ENCODE assay signal across 17 cellular contexts in genomic region chr5:126435714-126436113, GRCh38. TPM values are rescaled to one million over a fixed set of nuclear protein-coding genes. Genes with fewer than 3 reads are reported as not detected.
DNase-seq lines count a peak whose midpoint lies in the region; ATAC-seq and TF ChIP-seq lines count a peak whose summit lies in the region.
"Had no signal": no experiment of that assay in that cellular context is flagged by ENCODE, and none has a peak within 500 bp of the region (broad histone marks: within the 10 kb centered on the region; RNA-seq: fewer than 3 reads in every experiment).

No MANE protein-coding gene starts in this region.

- H3K4me1 Mint-ChIP-seq in chondrocyte (ENCODE audit: low read depth) = peaks cover 62% of the 10 kb centered on the region
- H3K4me1 Mint-ChIP-seq: GM23338 had no signal

- WGBS in thyroid gland, 2 donors = 30 to 42% methylated on average over 2 of the region's 2 CpGs

- no peak overlapping the region for H3K4me3 Mint-ChIP-seq in chondrocyte (ENCODE audit: unreplicated experiment)
- H3K4me3 Mint-ChIP-seq: CD4-positive, alpha-beta T cell; GM23338 had no signal

- H3K27me3 ChIP-seq in layer of hippocampus (ENCODE audit: control insufficient read depth, insufficient read depth, low read length) (no peaks in the 10 kb centered on the region), thyroid gland (no peaks in the 10 kb centered on the region)
- H3K27me3 ChIP-seq: BE2C had no signal

- intact Hi-C loops in thyroid gland (cut with DNase I) (no loop called here), left ventricle myocardium superior (cut with micrococcal nuclease) (no loop called here)

- H3K36me3 ChIP-seq in thyroid gland = no peaks in the 10 kb centered on the region
- H3K36me3 ChIP-seq: BE2C had no signal

- no peaks in the 10 kb centered on the region for H3K9me3 Mint-ChIP-seq in chondrocyte (ENCODE audit: low read depth)
- H3K9me3 Mint-ChIP-seq: GM23338 had no signal

- no peak for TF ChIP-seq CTCF in chondrocyte (IDR thresholded peaks at IDR 0.05)
- no peak for TF ChIP-seq CTCF in thyroid gland (IDR thresholded peaks at IDR 0.05)

- H3K9me3 ChIP-seq in thyroid gland = no peaks in the 10 kb centered on the region
- H3K9me3 ChIP-seq: BE2C, Caco-2 had no signal

- H3K36me3 Mint-ChIP-seq in chondrocyte (ENCODE audit: low read depth) = peaks cover 43% of the 10 kb centered on the region

- no peak for TF ChIP-seq POLR2A in thyroid gland (IDR thresholded peaks at IDR 0.05)

- peaks cover 44 to 58% of the 10 kb centered on the region in 2 donors for H3K4me1 ChIP-seq in thyroid gland
- H3K4me1 ChIP-seq: BE2C, Caco-2 had no signal

- peak overlapping the region; percentile 9 for H3K27ac Mint-ChIP-seq in chondrocyte (ENCODE audit: unreplicated experiment)
- H3K27ac Mint-ChIP-seq: CD4-positive, alpha-beta T cell; GM23338 had no signal

- no peak for ATAC-seq in HG03432 (IDR thresholded peaks at IDR 0.05; ENCODE audit: unreplicated experiment)
- ATAC-seq in left ventricle myocardium superior = no peak
- ATAC-seq: GM23338 had no signal

- H3K4me3 ChIP-seq in thyroid gland (replicated peaks in 1 of 3) = no peak overlapping the region
- H3K4me3 ChIP-seq: GM23338 had no signal

- DNase-seq in chondrocyte (ENCODE audit: low spot score) (no peak), thyroid gland (no peak), DMS114 treated with DMSO at 0.1 percent for 48 hours (lab: John Stamatoyannopoulos, UW; ENCODE audit: unreplicated experiment) (no peak), left ventricle myocardium superior (no peak)
- DNase-seq: ACHN; BE2C; C1 segment of cervical spinal cord; Caco-2; CD4-positive, alpha-beta T cell; DMS153; DMS79; GDM1; HCEC 1CT had no signal

- peak overlapping the region; percentile 73 for H3K27ac ChIP-seq in angular gyrus (ENCODE audit: low read depth, low read length)
- peak overlapping the region; percentile 84 for H3K27ac ChIP-seq in layer of hippocampus (ENCODE audit: low read depth, low read length)
- peak overlapping the region; percentile 56 to 80 (median 64) for H3K27ac ChIP-seq in thyroid gland

- H3K27me3 Mint-ChIP-seq in chondrocyte (ENCODE audit: low read depth) = no peaks in the 10 kb centered on the region
- H3K27me3 Mint-ChIP-seq: CD4-positive, alpha-beta T cell had no signal

RNA-seq across cellular contexts. Expression of gene GRAMD2B, which starts 12.5 kb away (rescaled TPM):
- total RNA-seq in chondrocyte (56.5 to 72.4 TPM (median 61.5 TPM) in 3 replicates), thyroid gland (100 to 1,000 TPM in 3 of 4 donors, 10 to 100 TPM in 1; 68.1 to 115 (median 105) TPM), left ventricle myocardium superior (35.2 TPM)
